7 cellular contexts compared by ENCODE assay signal in genomic region chr14:55191881-55192616, GRCh38. TPM values are rescaled to one million over a fixed set of nuclear protein-coding genes. Genes with fewer than 3 reads are reported as not detected.
DNase-seq lines count a peak whose midpoint lies in the region; ATAC-seq and TF ChIP-seq lines count a peak whose summit lies in the region.

No MANE protein-coding gene starts in this region.

- H3K4me3 Mint-ChIP-seq in IgD-negative memory B cell (peak overlapping the region; percentile 82 to 96 (median 94)), nephron (peak overlapping the region; percentile 83 to 89 (median 88))

- H3K4me3 ChIP-seq in choroid plexus epithelial cell (ENCODE audit: low read depth, low read length) = peak overlapping the region; percentile 88

- TF ChIP-seq CTCF in choroid plexus epithelial cell (conservative IDR thresholded peaks at IDR 0.05; ENCODE audit: low read depth, low read length) (no peak), nephron (IDR thresholded peaks at IDR 0.05; ENCODE audit: unreplicated experiment in 3 of 3) (no peak)

- ATAC-seq in GM19035 (IDR thresholded peaks at IDR 0.05; ENCODE audit: unreplicated experiment) = peak; percentile 41

- no peaks in the 10 kb centered on the region for H3K27me3 Mint-ChIP-seq in IgD-negative memory B cell
- no peaks in the 10 kb centered on the region for H3K27me3 Mint-ChIP-seq in nephron (ENCODE audit: low read depth)

- H3K4me1 Mint-ChIP-seq in IgD-negative memory B cell (peaks cover 5 to 14% (median 10%) of the 10 kb centered on the region in 3 donors), nephron (peaks cover 21% of the 10 kb centered on the region)

- H3K9me3 Mint-ChIP-seq in IgD-negative memory B cell (no peaks in the 10 kb centered on the region), nephron (peaks cover 7% of the 10 kb centered on the region)

- H3K27ac Mint-ChIP-seq in IgD-negative memory B cell (peak overlapping the region; percentile 19 to 78 (median 44)), nephron (peak overlapping the region; percentile 44 to 64 (median 57))

- H3K36me3 Mint-ChIP-seq in IgD-negative memory B cell = no peaks in the 10 kb centered on the region
- no peaks in the 10 kb centered on the region for H3K36me3 Mint-ChIP-seq in nephron (ENCODE audit: low read depth)

- no peak for DNase-seq in choroid plexus epithelial cell (ENCODE audit: low read depth)
- no peak for DNase-seq in stimulated activated naive CD4-positive, alpha-beta T cell treated with Interleukin-2 at 50 U/mL for 16 hours (lab: John Stamatoyannopoulos, UW)
- DNase-seq in COLO668 (lab: John Stamatoyannopoulos, UW; ENCODE audit: unreplicated experiment) = no peak
- no peak for DNase-seq in activated CD4-positive, alpha-beta T cell treated with anti-CD3 and anti-CD28 coated beads for 1 hour

RNA-seq across cellular contexts. Expression of gene DLGAP5, which starts 0.7 kb away (rescaled TPM):
- polyA plus RNA-seq in IgD-negative memory B cell = not detected
